In the genomic region with DNA sequence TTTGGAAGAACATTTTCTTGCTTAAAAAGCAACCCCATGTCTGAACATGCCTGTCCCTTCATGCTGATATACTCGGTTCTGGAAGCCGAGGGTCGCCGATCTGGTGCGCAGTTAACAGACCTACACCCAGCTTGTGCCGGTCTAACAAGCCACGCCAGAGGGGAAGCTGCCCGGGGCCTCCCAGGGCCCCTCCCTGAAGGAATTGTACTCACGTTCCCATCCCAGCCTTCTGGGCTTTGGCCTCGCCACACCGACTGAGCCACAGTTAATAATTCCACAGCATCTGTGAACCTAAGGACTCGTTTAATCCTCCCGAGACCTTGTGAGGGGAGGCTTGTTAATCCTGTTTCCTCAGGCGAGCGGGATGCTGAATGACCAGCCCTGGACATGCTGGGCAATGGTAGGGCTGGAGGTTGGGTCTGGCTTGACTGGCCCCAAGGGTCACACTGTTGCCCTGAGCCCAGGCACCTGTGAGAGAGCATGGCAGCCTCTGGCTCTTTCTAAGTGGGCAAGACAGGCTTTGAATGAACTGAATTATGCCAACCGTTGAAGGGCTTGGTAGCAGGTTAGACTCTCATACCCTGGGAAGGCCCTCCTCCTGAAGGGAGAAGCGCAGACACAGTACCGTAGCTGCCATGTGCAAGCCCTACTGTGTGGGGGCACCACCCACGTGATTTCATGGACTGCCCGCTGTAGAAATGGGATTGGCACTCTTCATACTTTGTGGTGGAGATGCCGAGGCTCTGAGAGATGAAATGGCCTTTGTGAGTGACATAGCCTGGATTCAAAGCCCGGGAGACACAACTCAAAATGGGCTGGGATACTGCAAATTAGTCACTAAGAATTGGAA, we compare ENCODE assay signal across 20 cellular contexts.
"Had no signal": no experiment of that assay in that cellular context is flagged by ENCODE, and none has a peak within 500 bp of the region (broad histone marks: within the 10 kb centered on the region; RNA-seq: fewer than 3 reads in every experiment).

No MANE protein-coding gene starts in this region.

- H3K9me3 Mint-ChIP-seq: activated CD4-positive, alpha-beta T cell treated with anti-CD3 and anti-CD28 coated beads, Interleukin-2, amount 10 ng/mL, durations not matched to agents 24 days and 14 days; effector memory CD8-positive, alpha-beta T cell; immature natural killer cell; natural killer cell had no signal

- H3K27me3 Mint-ChIP-seq: effector memory CD8-positive, alpha-beta T cell had no signal

- H3K4me1 ChIP-seq: heart left ventricle, prostate gland, right lobe of liver, stomach had no signal

- DNase-seq: activated CD4-positive, alpha-beta T cell treated with anti-CD3 and anti-CD28 coated beads, Interleukin-2, amount 10 ng/mL, durations not matched to agents 24 days and 14 days; activated CD4-positive, CD25-positive, alpha-beta regulatory T cell; activated CD8-positive, alpha-beta memory T cell treated with anti-CD3 and anti-CD28 coated beads, Interleukin-2, amount 50 U/mL, for 48 hours; activated naive CD4-positive, alpha-beta T cell; anterior cingulate cortex; brain microvascular endothelial cell; dermis blood vessel endothelial cell; effector memory CD8-positive, alpha-beta T cell; heart left ventricle; immature natural killer cell; mammary epithelial cell; natural killer cell; occipital lobe; stimulated activated CD4-positive, alpha-beta T cell treated with anti-CD3 and anti-CD28 coated beads, Interleukin-2, amount 100 ng/mL, for 24 hours; stomach; T-helper 2 cell had no signal

- H3K4me3 Mint-ChIP-seq: activated CD4-positive, alpha-beta T cell treated with anti-CD3 and anti-CD28 coated beads, Interleukin-2, amount 10 ng/mL, durations not matched to agents 24 days and 14 days; effector memory CD8-positive, alpha-beta T cell; immature natural killer cell; natural killer cell had no signal

- H3K27ac Mint-ChIP-seq: activated CD4-positive, alpha-beta T cell treated with anti-CD3 and anti-CD28 coated beads, Interleukin-2, amount 10 ng/mL, durations not matched to agents 24 days and 14 days; natural killer cell had no signal

- H3K27ac ChIP-seq: brain microvascular endothelial cell, epithelial cell of prostate, heart left ventricle, prostate gland, right lobe of liver, stomach, thoracic aorta had no signal

- H3K4me3 ChIP-seq: heart left ventricle, prostate gland, right lobe of liver, stomach, thoracic aorta had no signal

- H3K36me3 ChIP-seq: brain microvascular endothelial cell, heart left ventricle, prostate gland, right lobe of liver, stomach, thoracic aorta had no signal

- H3K9me3 ChIP-seq: heart left ventricle, prostate gland, right lobe of liver, stomach, thoracic aorta had no signal

- H3K27me3 ChIP-seq: brain microvascular endothelial cell, heart left ventricle, right lobe of liver, stomach had no signal

- H3K36me3 Mint-ChIP-seq: immature natural killer cell, natural killer cell had no signal
